ENCODE assay signal across 1 cellular context in genomic region chr9:20659474-20659962, GRCh38.
TF ChIP-seq lines count a peak whose summit lies in the region.

No MANE protein-coding gene starts in this region.

TF ChIP-seq in SK-N-SH, 30 proteins besides CTCF, POLR2A, EP300 and RAD21 (continued from another document):
- no peak for TF ChIP-seq IRF3 (IDR thresholded peaks at IDR 0.05; ENCODE audit: low read depth, low read length)
- no peak for TF ChIP-seq EZH2phosphoT487 (IDR thresholded peaks at IDR 0.05; ENCODE audit: borderline replicate concordance, low read depth)
- TF ChIP-seq NFIC (IDR thresholded peaks at IDR 0.05; ENCODE audit: borderline replicate concordance) = no peak
- TF ChIP-seq CHD2 (IDR thresholded peaks at IDR 0.05; ENCODE audit: low read length, partially characterized antibody) = no peak
- no peak for TF ChIP-seq JUND (IDR thresholded peaks at IDR 0.05)
- TF ChIP-seq NRF1 (IDR thresholded peaks at IDR 0.05; ENCODE audit: low read depth, low read length) = no peak
- no peak for TF ChIP-seq RXRA (IDR thresholded peaks at IDR 0.05; ENCODE audit: borderline replicate concordance, low read depth)
- TF ChIP-seq GATA2 (CRISPR knock-in tag; IDR thresholded peaks at IDR 0.05) = no peak
- TF ChIP-seq FOSL2 (IDR thresholded peaks at IDR 0.05; ENCODE audit: borderline replicate concordance, low read depth) = no peak
- no peak for TF ChIP-seq FOXM1 (IDR thresholded peaks at IDR 0.05; ENCODE audit: low read depth)
- no peak for TF ChIP-seq RFX5 (IDR thresholded peaks at IDR 0.05; ENCODE audit: low read length)
- TF ChIP-seq YY1 (IDR thresholded peaks at IDR 0.05; ENCODE audit: low read depth) = no peak
